In the genomic region with DNA sequence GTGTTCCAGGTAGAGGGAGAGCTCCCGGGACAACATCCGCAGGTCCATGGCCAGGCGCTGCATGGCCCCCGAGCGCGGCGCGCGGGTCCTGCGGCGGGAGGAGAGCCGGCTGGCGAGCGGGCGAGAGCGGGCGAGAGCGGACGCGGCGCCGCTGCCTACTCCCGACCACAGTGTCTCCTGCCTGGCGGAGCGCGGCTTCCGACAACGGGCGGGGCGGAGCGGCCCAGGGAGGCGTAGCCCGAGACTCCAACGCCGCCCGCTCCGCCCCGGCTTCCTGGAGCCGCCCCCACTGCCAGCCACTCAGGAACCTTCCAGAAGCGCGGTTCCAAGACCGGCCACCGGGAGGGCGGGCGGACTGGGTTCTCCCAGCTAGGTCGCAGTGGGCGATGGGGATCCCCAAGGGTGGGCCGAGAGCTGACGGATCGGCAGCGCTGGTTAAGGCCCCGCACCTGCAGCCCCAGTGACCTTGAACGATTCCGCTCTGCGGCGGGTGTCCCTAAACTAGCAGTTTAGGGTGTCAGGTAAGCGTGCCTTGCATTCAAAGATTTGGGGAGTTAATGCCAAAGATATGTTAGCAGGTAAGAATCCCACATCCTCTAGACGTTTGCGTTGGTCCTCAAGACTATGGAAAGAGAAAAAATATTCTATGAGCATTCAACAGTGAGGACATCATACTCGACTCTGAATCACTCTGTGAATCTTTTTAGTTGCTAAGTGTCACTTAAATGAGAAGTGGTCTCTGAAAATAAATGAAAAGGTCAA, we compare ENCODE assay signal across 8 cellular contexts. TPM values are rescaled to one million over a fixed set of nuclear protein-coding genes. Genes with fewer than 3 reads are reported as not detected.
DNase-seq lines count a peak whose midpoint lies in the region; ATAC-seq and TF ChIP-seq lines count a peak whose summit lies in the region.

A gene with protein sequence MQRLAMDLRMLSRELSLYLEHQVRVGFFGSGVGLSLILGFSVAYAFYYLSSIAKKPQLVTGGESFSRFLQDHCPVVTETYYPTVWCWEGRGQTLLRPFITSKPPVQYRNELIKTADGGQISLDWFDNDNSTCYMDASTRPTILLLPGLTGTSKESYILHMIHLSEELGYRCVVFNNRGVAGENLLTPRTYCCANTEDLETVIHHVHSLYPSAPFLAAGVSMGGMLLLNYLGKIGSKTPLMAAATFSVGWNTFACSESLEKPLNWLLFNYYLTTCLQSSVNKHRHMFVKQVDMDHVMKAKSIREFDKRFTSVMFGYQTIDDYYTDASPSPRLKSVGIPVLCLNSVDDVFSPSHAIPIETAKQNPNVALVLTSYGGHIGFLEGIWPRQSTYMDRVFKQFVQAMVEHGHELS (minus strand): TSS at position 172 of the 762 bp plus-strand sequence. CDS start 109 bp downstream, at position 63.

- H3K4me1 ChIP-seq in heart left ventricle (peaks cover 0 to 21% (median 7%) of the 10 kb centered on the region in 12 donors), upper lobe of left lung (peaks cover 11 to 16% (median 15%) of the 10 kb centered on the region in 4 donors)

- WGBS in heart left ventricle, 4 donors = 2 to 25% (median 8%) methylated on average over 11 to 60 of the region's 60 CpGs
- 4 to 8% methylated on average over 12 to 13 of the region's 60 CpGs for WGBS in upper lobe of left lung, 2 donors

- peak; percentile 42; the same call in 2 of the 3 replicates for TF ChIP-seq CTCF in GM12872 (IDR thresholded peaks at IDR 0.05; ENCODE audit: insufficient read depth, low read depth, low read length)
- peak in 11 of 12 donors; percentile 17 to 63 (median 48) for TF ChIP-seq CTCF in heart left ventricle (IDR thresholded peaks at IDR 0.05)
- peak; percentile 58 to 93 (median 86) for TF ChIP-seq CTCF in upper lobe of left lung (IDR thresholded peaks at IDR 0.05)

- no peaks in the 10 kb centered on the region for H3K27me3 Mint-ChIP-seq in activated naive CD8-positive, alpha-beta T cell treated with anti-CD3 and anti-CD28 coated beads, Interleukin-2, amount 50 U/mL, for 24 hours

- H3K36me3 ChIP-seq in heart left ventricle (peaks cover 0 to 18% (median 0%) of the 10 kb centered on the region in 9 donors), upper lobe of left lung (peaks cover 0 to 4% (median 0%) of the 10 kb centered on the region in 4 donors)

- H3K27ac ChIP-seq in heart left ventricle (peak within 1 kb of the TSS; percentile 45 to 97 (median 92)), upper lobe of left lung (peak within 1 kb of the TSS; percentile 94 to 99 (median 94))

- TF ChIP-seq POLR2A in heart left ventricle (IDR thresholded peaks at IDR 0.05) = peak; percentile 70 to 97
- TF ChIP-seq POLR2A in upper lobe of left lung (IDR thresholded peaks at IDR 0.05) = peak in 3 of 4 donors; percentile 90 to 99 (median 99)

- intact Hi-C loops in heart left ventricle (cut with DNase I) (loop anchor here in 8 of 10 donors (1.0 to 10.0 kb wide), 10 partner anchors 35 to 128 kb away; partner anchors contain the start of genes MIB1 (in 5 of the 8), ESCO1 (in 4 of the 8) and SNRPD1 (in 2 of the 8)), posterior cingulate gyrus (cut with DNase I) (loop anchor here (2.0 to 5.0 kb wide), 2 partner anchors 36 to 92 kb away; partner anchors contain the start of genes MIB1 and SNRPD1)

- peak within 1 kb of the TSS; percentile 92 for H3K4me3 Mint-ChIP-seq in activated naive CD8-positive, alpha-beta T cell treated with anti-CD3 and anti-CD28 coated beads, Interleukin-2, amount 50 U/mL, for 24 hours

- peaks cover 9% of the 10 kb centered on the region for H3K36me3 Mint-ChIP-seq in activated naive CD8-positive, alpha-beta T cell treated with anti-CD3 and anti-CD28 coated beads, Interleukin-2, amount 50 U/mL, for 24 hours (ENCODE audit: low read depth)

- peak within 1 kb of the TSS; percentile 83 for H3K27ac Mint-ChIP-seq in activated naive CD8-positive, alpha-beta T cell treated with anti-CD3 and anti-CD28 coated beads, Interleukin-2, amount 50 U/mL, for 24 hours

- TF ChIP-seq EP300 in upper lobe of left lung (IDR thresholded peaks at IDR 0.05) = peak in 1 of 4 donors; percentile 64

- H3K9me3 Mint-ChIP-seq in activated naive CD8-positive, alpha-beta T cell treated with anti-CD3 and anti-CD28 coated beads, Interleukin-2, amount 50 U/mL, for 24 hours = no peaks in the 10 kb centered on the region

- ATAC-seq in HG02642 (IDR thresholded peaks at IDR 0.05; ENCODE audit: poor library complexity, unreplicated experiment) = peak; percentile 95
- ATAC-seq in activated naive CD8-positive, alpha-beta T cell treated with anti-CD3 and anti-CD28 coated beads, Interleukin-2, amount 50 U/mL, for 24 hours = peak; percentile 97
- ATAC-seq in heart left ventricle = peak; percentile 99 to 100 (median 100)
- ATAC-seq in upper lobe of left lung (ENCODE audit: low FRiP score in 2 of 2) = peak; percentile 99

- H3K9me3 ChIP-seq in heart left ventricle (no peaks in the 10 kb centered on the region), upper lobe of left lung (no peaks in the 10 kb centered on the region)

- H3K4me3 ChIP-seq in heart left ventricle (peak within 1 kb of the TSS; percentile 46 to 99 (median 88)), upper lobe of left lung (peak within 1 kb of the TSS; percentile 59 to 94 (median 90))

- peak; percentile 91 for DNase-seq in NCI-H1105 treated with DMSO at 0.1 percent for 48 hours (lab: John Stamatoyannopoulos, UW)
- DNase-seq in SW 1271 (lab: John Stamatoyannopoulos, UW) = peak; percentile 82 to 85
- peak; percentile 90 for DNase-seq in activated naive CD8-positive, alpha-beta T cell treated with anti-CD3 and anti-CD28 coated beads, Interleukin-2, amount 50 U/mL, for 24 hours
- DNase-seq in heart left ventricle = peak; percentile 94 to 97 (median 95)
- DNase-seq in posterior cingulate gyrus = peak; percentile 83 to 98 (median 90)
- peak; percentile 98 to 99 for DNase-seq in upper lobe of left lung

- H3K27me3 ChIP-seq in heart left ventricle (no peaks in the 10 kb centered on the region), upper lobe of left lung (no peaks in the 10 kb centered on the region)

- peaks cover 17% of the 10 kb centered on the region for H3K4me1 Mint-ChIP-seq in activated naive CD8-positive, alpha-beta T cell treated with anti-CD3 and anti-CD28 coated beads, Interleukin-2, amount 50 U/mL, for 24 hours

RNA-seq across cellular contexts. Expression of the gene that starts here (rescaled TPM):
- total RNA-seq in heart left ventricle (10 to 100 TPM in 1 of 9 donors, 1 to 10 TPM in 8; 2.1 to 15.6 (median 3.8) TPM), upper lobe of left lung (10 to 100 TPM; 17.2 to 35.6 (median 21.7) TPM)
- polyA plus RNA-seq in heart left ventricle = 1 to 10 TPM; 8.0 to 8.7 TPM

Comparison
In these comparisons a context has a peak if more than half of its experiments do, and no peak if none do; other contexts are left out.
1. Peak in every context shown above with its lines: DNase-seq, ATAC-seq, H3K4me3 ChIP-seq and H3K27ac ChIP-seq.